8 cellular contexts compared by ENCODE assay signal in genomic region chr14:70808023-70808401, GRCh38.
DNase-seq lines count a peak whose midpoint lies in the region; ATAC-seq lines count a peak whose summit lies in the region.

No MANE protein-coding gene starts in this region.

- no peak for ATAC-seq in HG02623 (IDR thresholded peaks at IDR 0.05; ENCODE audit: unreplicated experiment)

- peak; percentile 31 for DNase-seq in NCI-H1694 treated with DMSO at 0.1 percent for 48 hours (lab: John Stamatoyannopoulos, UW)
- no peak for DNase-seq in NCI-H1694 (lab: John Stamatoyannopoulos, UW)
- peak; percentile 79 for DNase-seq in NCI-H69 (lab: John Stamatoyannopoulos, UW)
- DNase-seq in activated effector memory CD4-positive, alpha-beta T cell treated with anti-CD3 and anti-CD28 coated beads, Interleukin-2, amount 50 U/mL, for 16 hours: peak; percentile 87
- DNase-seq in iPS-NIHi11 (ENCODE audit: low spot score): peak; percentile 58
- DNase-seq in stimulated activated CD4-positive, alpha-beta T cell treated with anti-CD3 and anti-CD28 coated beads, Interleukin-4, amount 100 ng/mL, for 48 hours (ENCODE audit: low read depth in 2 of 2): peak; percentile 28 to 36
- DNase-seq in AG08395 (ENCODE audit: low spot score): no peak

Comparison
In these comparisons a context has a peak if more than half of its experiments do, and no peak if none do; other contexts are left out.
1. DNase-seq: peak in NCI-H1694 treated with DMSO at 0.1 percent for 48 hours (single experiment), NCI-H69 (single experiment), activated effector memory CD4-positive, alpha-beta T cell treated with anti-CD3 and anti-CD28 coated beads, Interleukin-2, amount 50 U/mL, for 16 hours (single experiment), iPS-NIHi11 (single experiment) and stimulated activated CD4-positive, alpha-beta T cell treated with anti-CD3 and anti-CD28 coated beads, Interleukin-4, amount 100 ng/mL, for 48 hours (2 of 2); none in NCI-H1694 (single experiment) and AG08395 (single experiment).